In genomic region chr2:41718703-41719102, GRCh38 we compare ENCODE assay signal across 19 cellular contexts.
DNase-seq lines count a peak whose midpoint lies in the region; ATAC-seq, FAIRE-seq and TF ChIP-seq lines count a peak whose summit lies in the region.
"Had no signal": no experiment of that assay in that cellular context is flagged by ENCODE, and none has a peak within 500 bp of the region (broad histone marks: within the 10 kb centered on the region; RNA-seq: fewer than 3 reads in every experiment).

No MANE protein-coding gene starts in this region.

- TF ChIP-seq CTCF in CD14-positive monocyte (IDR thresholded peaks at IDR 0.05) (no peak), RWPE2 (IDR thresholded peaks at IDR 0.05; ENCODE audit: poor library complexity, severe bottlenecking) (no peak), pancreas (IDR thresholded peaks at IDR 0.05) (no peak), body of pancreas (IDR thresholded peaks at IDR 0.05) (no peak)

- 86% methylated on average over 1 of the region's 1 CpG for WGBS in pancreas, 2 donors
- WGBS in body of pancreas, 2 donors = 47 to 83% methylated on average over 1 of the region's 1 CpG

- peaks cover 0 to 3% (median 0%) of the 10 kb centered on the region in 7 donors for H3K9me3 Mint-ChIP-seq in CD14-positive monocyte
- H3K9me3 Mint-ChIP-seq: HFFc6 had no signal

- H3K27ac Mint-ChIP-seq in CD14-positive monocyte = peak overlapping the region in 5 of 7 donors; percentile 14 to 79 (median 76)
- H3K27ac Mint-ChIP-seq: CD8-positive, alpha-beta memory T cell; HFFc6 had no signal

- H3K27me3 Mint-ChIP-seq in CD14-positive monocyte (ENCODE audit: low read depth in 3 of 3) = peaks cover 0 to 4% (median 0%) of the 10 kb centered on the region in 3 donors

- DNase-seq in CD14-positive monocyte (ENCODE audit: low spot score) = no peak
- peak; percentile 78 for DNase-seq in MV-4-11 (lab: John Stamatoyannopoulos, UW)
- DNase-seq in RWPE2 (ENCODE audit: low spot score) = no peak
- no peak for DNase-seq in pancreas
- DNase-seq in body of pancreas = no peak
- DNase-seq: ACHN; BE2C; CD8-positive, alpha-beta memory T cell; GF-D8; GOT3; HFFc6; KG1; NCI-H2029; NCI-H2227 treated with DMSO at 0.1 percent for 48 hours; NCI-H524 treated with DMSO at 0.1 percent for 48 hours; SHP77 treated with DMSO at 0.1 percent for 48 hours had no signal

- intact Hi-C loops in CD14-positive monocyte (cut with micrococcal nuclease) = no loop called here
- intact Hi-C loops in pancreas (cut with DNase I) = no loop called here
- intact Hi-C loops in body of pancreas (cut with DNase I) = no loop called here

- no peaks in the 10 kb centered on the region for H3K36me3 Mint-ChIP-seq in CD14-positive monocyte

- TF ChIP-seq POLR2A in body of pancreas (IDR thresholded peaks at IDR 0.05) = no peak

- H3K27ac ChIP-seq in RWPE2 (ENCODE audit: poor library complexity, severe bottlenecking) = peak overlapping the region; percentile 69
- H3K27ac ChIP-seq in pancreas = no peak overlapping the region
- no peak overlapping the region for H3K27ac ChIP-seq in body of pancreas
- H3K27ac ChIP-seq: HL-60 had no signal

- ATAC-seq in RWPE2 (ENCODE audit: low read depth) = no peak
- no peak for ATAC-seq in pancreas
- ATAC-seq in body of pancreas = no peak
- no peak for ATAC-seq in GM18517 (IDR thresholded peaks at IDR 0.05; ENCODE audit: unreplicated experiment)
- ATAC-seq in GM19467 (IDR thresholded peaks at IDR 0.05; ENCODE audit: unreplicated experiment) = no peak

- peak; percentile 63 for FAIRE-seq in pancreas (lab: Jason Lieb, UNC)

- no peaks in the 10 kb centered on the region for H3K36me3 ChIP-seq in RWPE2 (ENCODE audit: low read depth)
- no peaks in the 10 kb centered on the region for H3K36me3 ChIP-seq in pancreas
- H3K36me3 ChIP-seq in body of pancreas (replicated peaks in 1 of 2; ENCODE audit: insufficient read depth in 1 of 2, low read depth in 2 of 2) = no peaks in the 10 kb centered on the region
- H3K36me3 ChIP-seq: BE2C had no signal

- H3K4me3 Mint-ChIP-seq in CD14-positive monocyte = no peak overlapping the region
- H3K4me3 Mint-ChIP-seq: HFFc6 had no signal

- H3K4me1 ChIP-seq in RWPE2 (ENCODE audit: insufficient read depth, poor library complexity, severe bottlenecking) = peaks cover 39% of the 10 kb centered on the region
- H3K4me1 ChIP-seq in pancreas = peaks cover 0 to 2% (median 0%) of the 10 kb centered on the region in 3 donors
- H3K4me1 ChIP-seq in body of pancreas = no peaks in the 10 kb centered on the region
- H3K4me1 ChIP-seq: BE2C had no signal

- H3K4me1 Mint-ChIP-seq in CD14-positive monocyte = peaks cover 26% of the 10 kb centered on the region

- H3K9me3 ChIP-seq in RWPE2 (ENCODE audit: severe bottlenecking) (no peaks in the 10 kb centered on the region), pancreas (no peaks in the 10 kb centered on the region), body of pancreas (no peaks in the 10 kb centered on the region)
- H3K9me3 ChIP-seq: BE2C had no signal

- H3K4me3 ChIP-seq in RWPE2 (ENCODE audit: severe bottlenecking) (no peak overlapping the region), pancreas (no peak overlapping the region), body of pancreas (no peak overlapping the region)

- H3K27me3 ChIP-seq in RWPE2 (ENCODE audit: insufficient read depth, poor library complexity, severe bottlenecking) (no peaks in the 10 kb centered on the region), pancreas (no peaks in the 10 kb centered on the region), body of pancreas (no peaks in the 10 kb centered on the region)
- H3K27me3 ChIP-seq: BE2C had no signal
